In genomic region chr19:19588546-19588945, GRCh38 we compare ENCODE assay signal across 16 cellular contexts. TPM values are rescaled to one million over a fixed set of nuclear protein-coding genes. Genes with fewer than 3 reads are reported as not detected.
A peak's percentile ranks its signal among the peaks of the same experiment; 100 is the strongest.
DNase-seq lines count a peak whose midpoint lies in the region; ATAC-seq, FAIRE-seq and TF ChIP-seq lines count a peak whose summit lies in the region.
"Had no signal": no experiment of that assay in that cellular context is flagged by ENCODE, and none has a peak within 500 bp of the region (broad histone marks: within the 10 kb centered on the region; RNA-seq: fewer than 3 reads in every experiment).

No MANE protein-coding gene starts in this region.

- no peaks in the 10 kb centered on the region for H3K9me3 ChIP-seq in RWPE2 (ENCODE audit: severe bottlenecking)
- H3K9me3 ChIP-seq: prostate gland, spleen had no signal

- H3K4me1 ChIP-seq in RWPE2 (ENCODE audit: insufficient read depth, poor library complexity, severe bottlenecking) = peaks cover 14% of the 10 kb centered on the region

- no peak overlapping the region for H3K27ac ChIP-seq in RWPE2 (ENCODE audit: poor library complexity, severe bottlenecking)
- H3K27ac ChIP-seq: prostate gland had no signal

- peaks cover 45% of the 10 kb centered on the region for H3K36me3 Mint-ChIP-seq in activated naive CD4-positive, alpha-beta T cell treated with anti-CD3 and anti-CD28 coated beads, Interleukin-2, amount 10 ng/mL, durations not matched to agents 7 days and 5 days
- H3K36me3 Mint-ChIP-seq: naive B cell had no signal

- FAIRE-seq in bronchial epithelial cell (lab: Jason Lieb, UNC) = peak; percentile 18

- H3K4me3 ChIP-seq in RWPE2 (ENCODE audit: severe bottlenecking) (no peak overlapping the region), bronchial epithelial cell (ENCODE audit: low read depth, low read length) (no peak overlapping the region)
- H3K4me3 ChIP-seq: prostate gland, spleen had no signal

- CTCF ChIA-PET in activated naive CD4-positive, alpha-beta T cell treated with anti-CD3 and anti-CD28 coated beads, Interleukin-2, amount 10 ng/mL, durations not matched to agents 7 days and 5 days (lab: Charles Lee) = interaction anchor here (1.0 kb wide), 1 partner anchor 14 kb away, joined by 7 read pairs; no protein-coding TSS in a partner anchor

- peaks cover 68% of the 10 kb centered on the region for H3K4me1 Mint-ChIP-seq in activated naive CD4-positive, alpha-beta T cell treated with anti-CD3 and anti-CD28 coated beads, Interleukin-2, amount 10 ng/mL, durations not matched to agents 7 days and 5 days
- H3K4me1 Mint-ChIP-seq in stimulated activated naive CD8-positive, alpha-beta T cell treated with anti-CD3 and anti-CD28 coated beads, Interleukin-15, amount 100 ng/mL, for 72 hours = peaks cover 61% of the 10 kb centered on the region
- H3K4me1 Mint-ChIP-seq: naive B cell had no signal

- TF ChIP-seq CTCF in RWPE2 (IDR thresholded peaks at IDR 0.05; ENCODE audit: poor library complexity, severe bottlenecking) (no peak), bronchial epithelial cell (IDR thresholded peaks at IDR 0.05; ENCODE audit: insufficient read depth, low read length, severe bottlenecking) (no peak)

- no peaks in the 10 kb centered on the region for H3K27me3 Mint-ChIP-seq in activated naive CD4-positive, alpha-beta T cell treated with anti-CD3 and anti-CD28 coated beads, Interleukin-2, amount 10 ng/mL, durations not matched to agents 7 days and 5 days
- H3K27me3 Mint-ChIP-seq in stimulated activated naive CD8-positive, alpha-beta T cell treated with anti-CD3 and anti-CD28 coated beads, Interleukin-15, amount 100 ng/mL, for 72 hours = no peaks in the 10 kb centered on the region
- H3K27me3 Mint-ChIP-seq: naive B cell had no signal

- H3K36me3 ChIP-seq in RWPE2 (ENCODE audit: low read depth) (no peaks in the 10 kb centered on the region), bronchial epithelial cell (ENCODE audit: control insufficient read depth, insufficient read depth, low read length) (no peaks in the 10 kb centered on the region)
- H3K36me3 ChIP-seq: prostate gland, spleen had no signal

- H3K27me3 ChIP-seq in RWPE2 (ENCODE audit: insufficient read depth, poor library complexity, severe bottlenecking) (no peaks in the 10 kb centered on the region), bronchial epithelial cell (ENCODE audit: control insufficient read depth, insufficient read depth, low read length) (no peaks in the 10 kb centered on the region)
- H3K27me3 ChIP-seq: spleen had no signal

- H3K27ac Mint-ChIP-seq in activated naive CD4-positive, alpha-beta T cell treated with anti-CD3 and anti-CD28 coated beads, Interleukin-2, amount 10 ng/mL, durations not matched to agents 7 days and 5 days = peak overlapping the region; percentile 93
- peak overlapping the region in 1 of 2 donors; percentile 61 for H3K27ac Mint-ChIP-seq in stimulated activated naive CD8-positive, alpha-beta T cell treated with anti-CD3 and anti-CD28 coated beads, Interleukin-15, amount 100 ng/mL, for 72 hours
- H3K27ac Mint-ChIP-seq: naive B cell had no signal

- DNase-seq in activated naive CD4-positive, alpha-beta T cell treated with anti-CD3 and anti-CD28 coated beads, Interleukin-2, amount 10 ng/mL, durations not matched to agents 7 days and 5 days = no peak
- no peak for DNase-seq in activated naive CD4-positive, alpha-beta T cell (lab: John Stamatoyannopoulos, UW)
- DNase-seq in RWPE2 (ENCODE audit: low spot score) = no peak
- peak; percentile 73 for DNase-seq in bronchial epithelial cell (ENCODE audit: low read depth)
- no peak for DNase-seq in stimulated activated naive CD8-positive, alpha-beta T cell treated with anti-CD3 and anti-CD28 coated beads, Interleukin-15, amount 100 ng/mL, for 72 hours
- DNase-seq in H4 (ENCODE audit: low spot score) = no peak
- DNase-seq in activated effector memory CD4-positive, alpha-beta T cell treated with Interleukin-2 at 50 U/mL for 16 hours = no peak
- DNase-seq: naive B cell; NCI-H226; SIG-M5; spleen; stimulated activated naive CD4-positive, alpha-beta T cell; T1000 had no signal

- no peaks in the 10 kb centered on the region for H3K9me3 Mint-ChIP-seq in activated naive CD4-positive, alpha-beta T cell treated with anti-CD3 and anti-CD28 coated beads, Interleukin-2, amount 10 ng/mL, durations not matched to agents 7 days and 5 days
- no peaks in the 10 kb centered on the region for H3K9me3 Mint-ChIP-seq in stimulated activated naive CD8-positive, alpha-beta T cell treated with anti-CD3 and anti-CD28 coated beads, Interleukin-15, amount 100 ng/mL, for 72 hours
- H3K9me3 Mint-ChIP-seq: naive B cell had no signal

- ATAC-seq in RWPE2 (ENCODE audit: low read depth) = peak; percentile 6; the same call in 1 of the 3 replicates
- ATAC-seq in stimulated activated naive CD8-positive, alpha-beta T cell treated with anti-CD3 and anti-CD28 coated beads, Interleukin-15, amount 100 ng/mL, for 72 hours = no peak
- no peak for ATAC-seq in HG03025 (IDR thresholded peaks at IDR 0.05; ENCODE audit: low FRiP score, unreplicated experiment)

- H3K4me3 Mint-ChIP-seq in activated naive CD4-positive, alpha-beta T cell treated with anti-CD3 and anti-CD28 coated beads, Interleukin-2, amount 10 ng/mL, durations not matched to agents 7 days and 5 days = peak overlapping the region; percentile 24
- peak overlapping the region; percentile 18 to 29 for H3K4me3 Mint-ChIP-seq in stimulated activated naive CD8-positive, alpha-beta T cell treated with anti-CD3 and anti-CD28 coated beads, Interleukin-15, amount 100 ng/mL, for 72 hours
- H3K4me3 Mint-ChIP-seq: naive B cell had no signal

RNA-seq across cellular contexts. Expression of gene PBX4, which starts 29.9 kb away (rescaled TPM):
- total RNA-seq in bronchial epithelial cell = 0.53 and 0.64 TPM in 2 replicates
- total RNA-seq in H4 (2014; rRNA removed; shearing (Covaris generic)) = 0.10 TPM in 1 of 2 replicates, not detected in the other
- total RNA-seq: cardiac septum had no signal

RNA-seq across cellular contexts. Expression of gene LPAR2, which starts 39.5 kb away (rescaled TPM):
- total RNA-seq in bronchial epithelial cell = 5.5 and 5.6 TPM in 2 replicates
- 0.16 and 0.72 TPM in 2 replicates for total RNA-seq in H4 (2014; rRNA removed; shearing (Covaris generic))

RNA-seq across cellular contexts. Expression of gene CILP2, which starts 50.5 kb away (rescaled TPM):
- under 0.01 and 0.13 TPM in 2 replicates for total RNA-seq in bronchial epithelial cell
- total RNA-seq in H4 (2014; rRNA removed; shearing (Covaris generic)) = 0.08 and 0.23 TPM in 2 replicates

RNA-seq across cellular contexts. Expression of gene GMIP, which starts 54.9 kb away (rescaled TPM):
- 3.2 and 3.7 TPM in 2 replicates for total RNA-seq in bronchial epithelial cell
- 4.0 and 4.4 TPM in 2 replicates for total RNA-seq in H4 (2014; rRNA removed; shearing (Covaris generic))

RNA-seq across cellular contexts. Expression of gene YJEFN3, which starts 59.8 kb away (rescaled TPM):
- total RNA-seq in bronchial epithelial cell = 0.38 and 0.79 TPM in 2 replicates
- total RNA-seq in H4 (2014; rRNA removed; shearing (Covaris generic)) = 0.10 TPM in 1 of 2 replicates, not detected in the other
